In genomic region chr15:88255496-88256171, GRCh38 we compare ENCODE assay signal across 9 cellular contexts.
A peak's percentile ranks its signal among the peaks of the same experiment; 100 is the strongest.
DNase-seq lines count a peak whose midpoint lies in the region; ATAC-seq lines count a peak whose summit lies in the region.
"Had no signal": no experiment of that assay in that cellular context is flagged by ENCODE, and none has a peak within 500 bp of the region (broad histone marks: within the 10 kb centered on the region; RNA-seq: fewer than 3 reads in every experiment).

No MANE protein-coding gene starts in this region.

- H3K4me1 Mint-ChIP-seq in stimulated activated naive CD8-positive, alpha-beta T cell treated with anti-CD3 and anti-CD28 coated beads, Interleukin-15, amount 100 ng/mL, for 72 hours: peaks cover 29% of the 10 kb centered on the region

- H3K9ac ChIP-seq in iPS-20b (ENCODE audit: low read depth, low read length): no peak overlapping the region

- no peaks in the 10 kb centered on the region for H3K9me3 ChIP-seq in iPS-20b (ENCODE audit: insufficient read depth, low read depth, low read length)

- H3K27me3 Mint-ChIP-seq in stimulated activated naive CD8-positive, alpha-beta T cell treated with anti-CD3 and anti-CD28 coated beads, Interleukin-15, amount 100 ng/mL, for 72 hours: peaks cover 81% of the 10 kb centered on the region

- H3K4me3 Mint-ChIP-seq in stimulated activated naive CD8-positive, alpha-beta T cell treated with anti-CD3 and anti-CD28 coated beads, Interleukin-15, amount 100 ng/mL, for 72 hours: peak overlapping the region; percentile 59 to 69

- no peak overlapping the region for H3K27ac Mint-ChIP-seq in stimulated activated naive CD8-positive, alpha-beta T cell treated with anti-CD3 and anti-CD28 coated beads, Interleukin-15, amount 100 ng/mL, for 72 hours

- ATAC-seq in stimulated activated naive CD8-positive, alpha-beta T cell treated with anti-CD3 and anti-CD28 coated beads, Interleukin-15, amount 100 ng/mL, for 72 hours: no peak
- no peak for ATAC-seq in HG02870 (IDR thresholded peaks at IDR 0.05; ENCODE audit: unreplicated experiment)

- H3K9me3 Mint-ChIP-seq in stimulated activated naive CD8-positive, alpha-beta T cell treated with anti-CD3 and anti-CD28 coated beads, Interleukin-15, amount 100 ng/mL, for 72 hours: no peaks in the 10 kb centered on the region

- peaks cover 77% of the 10 kb centered on the region for H3K27me3 ChIP-seq in iPS-20b (ENCODE audit: insufficient read depth, low read length)

- DNase-seq in NCI-H345 (lab: John Stamatoyannopoulos, UW): peak; percentile 26
- DNase-seq in NCI-H345 treated with DMSO at 0.1 percent for 48 hours (lab: John Stamatoyannopoulos, UW; ENCODE audit: unreplicated experiment): no peak
- DNase-seq in stimulated activated naive CD8-positive, alpha-beta T cell treated with anti-CD3 and anti-CD28 coated beads, Interleukin-15, amount 100 ng/mL, for 72 hours: no peak
- DNase-seq in effector CD4-positive, alpha-beta T cell: no peak
- DNase-seq in activated effector memory CD4-positive, alpha-beta T cell treated with Interleukin-2 at 50 U/mL for 16 hours: no peak
- DNase-seq: DND-41 had no signal

- H3K27ac ChIP-seq in angular gyrus (ENCODE audit: low read depth, low read length) (peak overlapping the region; percentile 89), iPS-20b (ENCODE audit: low read length) (no peak overlapping the region)

- no peaks in the 10 kb centered on the region for H3K36me3 ChIP-seq in iPS-20b (ENCODE audit: insufficient read depth, low read depth, low read length)

- H3K4me3 ChIP-seq in iPS-20b (ENCODE audit: low read length): peak overlapping the region; percentile 64

- H3K4me1 ChIP-seq in iPS-20b (ENCODE audit: insufficient read depth, low read length): peaks cover 4% of the 10 kb centered on the region; the same call in 1 of the 2 replicates
